ENCODE assay signal across 11 cellular contexts in genomic region chr18:70373062-70373519, GRCh38.
A peak's percentile ranks its signal among the peaks of the same experiment; 100 is the strongest.
DNase-seq lines count a peak whose midpoint lies in the region; ATAC-seq and TF ChIP-seq lines count a peak whose summit lies in the region.
"Had no signal": no experiment of that assay in that cellular context is flagged by ENCODE, and none has a peak within 500 bp of the region (broad histone marks: within the 10 kb centered on the region; RNA-seq: fewer than 3 reads in every experiment).

No MANE protein-coding gene starts in this region.

- ATAC-seq in SK-N-SH treated with all-trans-retinoic acid at 6 μM for 48 hours (peak; percentile 72), left colon (no peak)
- ATAC-seq: GM12878 had no signal

- H3K4me1 Mint-ChIP-seq in type B pancreatic cell (ENCODE audit: unreplicated experiment): peaks cover 38% of the 10 kb centered on the region

- peak overlapping the region; percentile 9 for H3K4me3 Mint-ChIP-seq in type B pancreatic cell

- TF ChIP-seq CTCF in fibroblast of pulmonary artery (IDR thresholded peaks at IDR 0.05; ENCODE audit: low read length, missing control alignments) (no peak), type B pancreatic cell (conservative IDR thresholded peaks at IDR 0.05) (no peak)

- peaks cover 9% of the 10 kb centered on the region for H3K36me3 Mint-ChIP-seq in type B pancreatic cell

- peak overlapping the region; percentile 61 for H3K27ac Mint-ChIP-seq in type B pancreatic cell

- no peaks in the 10 kb centered on the region for H3K27me3 Mint-ChIP-seq in type B pancreatic cell

- H3K9me3 Mint-ChIP-seq in type B pancreatic cell: peaks cover 13% of the 10 kb centered on the region

- H3K4me3 ChIP-seq in fibroblast of pulmonary artery (replicated peaks; ENCODE audit: low read depth, low read length): no peak overlapping the region
- H3K4me3 ChIP-seq: GM12878, ovary had no signal

- intact Hi-C loops in left colon (cut with DNase I, micrococcal nuclease): no loop called here

- DNase-seq in NCI-H82 (lab: John Stamatoyannopoulos, UW) (peak; percentile 35), NCI-H82 treated with DMSO at 0.1 percent for 48 hours (lab: John Stamatoyannopoulos, UW; ENCODE audit: unreplicated experiment) (no peak), fibroblast of pulmonary artery (ENCODE audit: low read depth) (peak; percentile 80), type B pancreatic cell (ENCODE audit: extremely low spot score, unreplicated experiment) (no peak), left colon (no peak), COR-L47 (lab: John Stamatoyannopoulos, UW) (no peak), dermis blood vessel endothelial cell (no peak)
- DNase-seq: NCI-H187 treated with DMSO at 0.1 percent for 48 hours, ovary had no signal

TF ChIP-seq in SK-N-SH treated with all-trans-retinoic acid at 6 μM for 48 hours, 23 proteins besides CTCF, POLR2A, EP300 and RAD21:
- no peak for TF ChIP-seq ARNTL (CRISPR knock-in tag; IDR thresholded peaks at IDR 0.05; ENCODE audit: borderline replicate concordance, low read depth)
- no peak for TF ChIP-seq RARB (CRISPR knock-in tag; IDR thresholded peaks at IDR 0.05)
- TF ChIP-seq BACH2 (CRISPR knock-in tag; IDR thresholded peaks at IDR 0.05; ENCODE audit: borderline replicate concordance): no peak
- TF ChIP-seq ZC3H10 (CRISPR knock-in tag; IDR thresholded peaks at IDR 0.05): no peak
- no peak for TF ChIP-seq POU6F1 (CRISPR knock-in tag; IDR thresholded peaks at IDR 0.05; ENCODE audit: borderline replicate concordance, low read depth)
- no peak for TF ChIP-seq TCF4 (CRISPR knock-in tag; IDR thresholded peaks at IDR 0.05; ENCODE audit: borderline replicate concordance)
- TF ChIP-seq ZFP30 (CRISPR knock-in tag; IDR thresholded peaks at IDR 0.05): no peak
- no peak for TF ChIP-seq CSDC2 (CRISPR knock-in tag; IDR thresholded peaks at IDR 0.05)
- TF ChIP-seq ESRRG (CRISPR knock-in tag; IDR thresholded peaks at IDR 0.05): no peak
- TF ChIP-seq ISL1 (CRISPR knock-in tag; IDR thresholded peaks at IDR 0.05): no peak
- TF ChIP-seq CSRNP3 (CRISPR knock-in tag; IDR thresholded peaks at IDR 0.05): no peak
- TF ChIP-seq PATZ1 (CRISPR knock-in tag; IDR thresholded peaks at IDR 0.05; ENCODE audit: borderline replicate concordance): no peak
- no peak for TF ChIP-seq ZNF70 (CRISPR knock-in tag; IDR thresholded peaks at IDR 0.05)
- TF ChIP-seq PPARA (CRISPR knock-in tag; IDR thresholded peaks at IDR 0.05; ENCODE audit: borderline replicate concordance): no peak

Comparison
In these comparisons a context has a peak if more than half of its experiments do, and no peak if none do; other contexts are left out.
1. DNase-seq: peak in NCI-H82 (single experiment) and fibroblast of pulmonary artery (single experiment); none in NCI-H82 treated with DMSO at 0.1 percent for 48 hours (single experiment), type B pancreatic cell (single experiment), left colon (0 of 2), COR-L47 (single experiment) and dermis blood vessel endothelial cell (single experiment).